ENCODE assay signal across 8 cellular contexts in genomic region chr11:125902315-125902926, GRCh38. TPM values are rescaled to one million over a fixed set of nuclear protein-coding genes. Genes with fewer than 3 reads are reported as not detected.
DNase-seq lines count a peak whose midpoint lies in the region; ATAC-seq lines count a peak whose summit lies in the region.

No MANE protein-coding gene starts in this region.

- H3K4me1 ChIP-seq in iPS-18a (ENCODE audit: control insufficient read depth, low read depth, low read length) (no peaks in the 10 kb centered on the region), subcutaneous abdominal adipose tissue (ENCODE audit: control insufficient read depth in 5 of 5, insufficient read depth in 5 of 5, low read length in 5 of 5) (peaks cover 4 to 24% (median 20%) of the 10 kb centered on the region in 5 donors)

- H3K4me3 Mint-ChIP-seq in activated CD4-positive, alpha-beta T cell treated with anti-CD3 and anti-CD28 coated beads, Interleukin-2, amount 10 ng/mL, durations not matched to agents 7 days and 5 days, result peak overlapping the region; percentile 93
- peak overlapping the region; percentile 94 for H3K4me3 Mint-ChIP-seq in activated T-helper 2 cell treated with anti-CD3 and anti-CD28 coated beads, Interferon-gamma antibody, Interleukin-2, Interleukin-4, amounts not matched to agents 10 μg/mL and 5 μg/mL and 100 μg/mL, durations not matched to agents 14 hours and 24 hours and 36 hours (ENCODE audit: low read depth)

- peaks cover 36% of the 10 kb centered on the region for H3K4me1 Mint-ChIP-seq in activated CD4-positive, alpha-beta T cell treated with anti-CD3 and anti-CD28 coated beads, Interleukin-2, amount 10 ng/mL, durations not matched to agents 7 days and 5 days
- peaks cover 34% of the 10 kb centered on the region for H3K4me1 Mint-ChIP-seq in activated T-helper 2 cell treated with anti-CD3 and anti-CD28 coated beads, Interferon-gamma antibody, Interleukin-2, Interleukin-4, amounts not matched to agents 10 μg/mL and 5 μg/mL and 100 μg/mL, durations not matched to agents 14 hours and 24 hours and 36 hours (ENCODE audit: low read depth)

- H3K36me3 Mint-ChIP-seq in activated CD4-positive, alpha-beta T cell treated with anti-CD3 and anti-CD28 coated beads, Interleukin-2, amount 10 ng/mL, durations not matched to agents 7 days and 5 days (ENCODE audit: low read depth), result peaks cover 39% of the 10 kb centered on the region
- peaks cover 40% of the 10 kb centered on the region for H3K36me3 Mint-ChIP-seq in activated T-helper 2 cell treated with anti-CD3 and anti-CD28 coated beads, Interferon-gamma antibody, Interleukin-2, Interleukin-4, amounts not matched to agents 10 μg/mL and 5 μg/mL and 100 μg/mL, durations not matched to agents 14 hours and 24 hours and 36 hours (ENCODE audit: low read depth)

- no peaks in the 10 kb centered on the region for H3K9me3 ChIP-seq in iPS-18a (ENCODE audit: control insufficient read depth, low read depth, low read length)
- no peaks in the 10 kb centered on the region for H3K9me3 ChIP-seq in subcutaneous abdominal adipose tissue (ENCODE audit: control insufficient read depth in 5 of 5, low read length in 5 of 5)

- peak overlapping the region; percentile 88 for H3K27ac Mint-ChIP-seq in activated CD4-positive, alpha-beta T cell treated with anti-CD3 and anti-CD28 coated beads, Interleukin-2, amount 10 ng/mL, durations not matched to agents 7 days and 5 days
- H3K27ac Mint-ChIP-seq in activated T-helper 2 cell treated with anti-CD3 and anti-CD28 coated beads, Interferon-gamma antibody, Interleukin-2, Interleukin-4, amounts not matched to agents 10 μg/mL and 5 μg/mL and 100 μg/mL, durations not matched to agents 14 hours and 24 hours and 36 hours, result peak overlapping the region; percentile 92

- no peak overlapping the region for H3K27ac ChIP-seq in iPS-18a (ENCODE audit: low read length)
- H3K27ac ChIP-seq in subcutaneous abdominal adipose tissue (ENCODE audit: low read depth, low read length), result peak overlapping the region; percentile 93

- H3K9me3 Mint-ChIP-seq in activated CD4-positive, alpha-beta T cell treated with anti-CD3 and anti-CD28 coated beads, Interleukin-2, amount 10 ng/mL, durations not matched to agents 7 days and 5 days, result no peaks in the 10 kb centered on the region
- H3K9me3 Mint-ChIP-seq in activated T-helper 2 cell treated with anti-CD3 and anti-CD28 coated beads, Interferon-gamma antibody, Interleukin-2, Interleukin-4, amounts not matched to agents 10 μg/mL and 5 μg/mL and 100 μg/mL, durations not matched to agents 14 hours and 24 hours and 36 hours, result no peaks in the 10 kb centered on the region

- DNase-seq in activated CD4-positive, alpha-beta T cell treated with anti-CD3 and anti-CD28 coated beads, Interleukin-2, amount 10 ng/mL, durations not matched to agents 7 days and 5 days, result no peak
- no peak for DNase-seq in activated CD4-positive, alpha-beta T cell treated with anti-CD3 and anti-CD28 coated beads for 4 hours
- DNase-seq in activated T-helper 2 cell treated with anti-CD3 and anti-CD28 coated beads, Interferon-gamma antibody, Interleukin-2, Interleukin-4, amounts not matched to agents 10 μg/mL and 5 μg/mL and 100 μg/mL, durations not matched to agents 14 hours and 24 hours and 36 hours (ENCODE audit: low spot score), result no peak
- DNase-seq in cerebellum (ENCODE audit: low spot score), result no peak
- DNase-seq in Kasumi-1 (lab: John Stamatoyannopoulos, UW), result no peak

- POLR2A ChIA-PET in activated CD4-positive, alpha-beta T cell treated with anti-CD3 and anti-CD28 coated beads, Interleukin-2, amount 10 ng/mL, durations not matched to agents 7 days and 5 days (lab: Charles Lee), result interaction anchor here (0.6 to 1.3 kb wide), 3 partner anchors 13 to 417 kb away, joined by 3 to 7 read pairs (median 4); no protein-coding TSS in a partner anchor

- peaks cover 17% of the 10 kb centered on the region for H3K27me3 ChIP-seq in iPS-18a (ENCODE audit: control insufficient read depth, insufficient read depth, low read length)
- peaks cover 9 to 19% (median 13%) of the 10 kb centered on the region in 5 donors for H3K27me3 ChIP-seq in subcutaneous abdominal adipose tissue (ENCODE audit: control insufficient read depth in 5 of 5, insufficient read depth in 4 of 5, low read length in 5 of 5)

- peaks cover 23% of the 10 kb centered on the region for H3K27me3 Mint-ChIP-seq in activated CD4-positive, alpha-beta T cell treated with anti-CD3 and anti-CD28 coated beads, Interleukin-2, amount 10 ng/mL, durations not matched to agents 7 days and 5 days
- peaks cover 25% of the 10 kb centered on the region for H3K27me3 Mint-ChIP-seq in activated T-helper 2 cell treated with anti-CD3 and anti-CD28 coated beads, Interferon-gamma antibody, Interleukin-2, Interleukin-4, amounts not matched to agents 10 μg/mL and 5 μg/mL and 100 μg/mL, durations not matched to agents 14 hours and 24 hours and 36 hours (ENCODE audit: low read depth)

- no peak for ATAC-seq in HG02678 (IDR thresholded peaks at IDR 0.05; ENCODE audit: unreplicated experiment)

- H3K9ac ChIP-seq in iPS-18a (ENCODE audit: low read length), result peak overlapping the region; percentile 62
- peak overlapping the region; percentile 69 to 97 (median 92) for H3K9ac ChIP-seq in subcutaneous abdominal adipose tissue (ENCODE audit: low read length in 5 of 5)

- H3K4me3 ChIP-seq in iPS-18a (ENCODE audit: low read length) (peak overlapping the region; percentile 85), subcutaneous abdominal adipose tissue (ENCODE audit: low read depth in 1 of 5, low read length in 5 of 5) (peak overlapping the region; percentile 62 to 95 (median 82))

- intact Hi-C loops in activated T-helper 2 cell treated with anti-CD3 and anti-CD28 coated beads, Interferon-gamma antibody, Interleukin-2, Interleukin-4, amounts not matched to agents 10 μg/mL and 5 μg/mL and 100 μg/mL, durations not matched to agents 14 hours and 24 hours and 36 hours (cut with micrococcal nuclease), result loop anchor here (5.0 kb wide), 1 partner anchor 365 kb away; the partner anchor contains the start of genes FOXRED1 and SRPRA

- H3K36me3 ChIP-seq in iPS-18a (ENCODE audit: control insufficient read depth, low read depth, low read length) (peaks cover 18% of the 10 kb centered on the region), subcutaneous abdominal adipose tissue (ENCODE audit: control insufficient read depth in 5 of 5, insufficient read depth in 5 of 5, low read length in 5 of 5) (peaks cover 12 to 16% (median 13%) of the 10 kb centered on the region in 5 donors)

- CTCF ChIA-PET in activated CD4-positive, alpha-beta T cell treated with anti-CD3 and anti-CD28 coated beads, Interleukin-2, amount 10 ng/mL, durations not matched to agents 7 days and 5 days (lab: Charles Lee), result interaction anchor here (0.9 to 1.8 kb wide), 3 partner anchors 13 to 21 kb away, joined by 3 to 9 read pairs (median 4); partner anchors contain the start of gene HYLS1

RNA-seq across cellular contexts. Expression of gene PUS3, which starts 0.6 kb away (rescaled TPM):
- 10 to 100 TPM in 1 of 2 experiments, 1 to 10 TPM in 1; 8.9 to 12.1 TPM for total RNA-seq in activated CD4-positive, alpha-beta T cell treated with anti-CD3 and anti-CD28 coated beads, Interleukin-2, amount 10 ng/mL, durations not matched to agents 7 days and 5 days
- 16.0 and 17.0 TPM in 2 replicates for total RNA-seq in activated T-helper 2 cell treated with anti-CD3 and anti-CD28 coated beads, Interferon-gamma antibody, Interleukin-2, Interleukin-4, amounts not matched to agents 10 μg/mL and 5 μg/mL and 100 μg/mL, durations not matched to agents 14 hours and 24 hours and 36 hours
- 10.6 TPM for total RNA-seq in cerebellum

RNA-seq across cellular contexts. Expression of gene DDX25, which starts 1.9 kb away (rescaled TPM):
- under 1 TPM in 1 of 2 experiments, not detected in 1; 0.12 TPM for total RNA-seq in activated CD4-positive, alpha-beta T cell treated with anti-CD3 and anti-CD28 coated beads, Interleukin-2, amount 10 ng/mL, durations not matched to agents 7 days and 5 days
- not detected in 2 replicates for total RNA-seq in activated T-helper 2 cell treated with anti-CD3 and anti-CD28 coated beads, Interferon-gamma antibody, Interleukin-2, Interleukin-4, amounts not matched to agents 10 μg/mL and 5 μg/mL and 100 μg/mL, durations not matched to agents 14 hours and 24 hours and 36 hours
- 13.4 TPM for total RNA-seq in cerebellum

RNA-seq across cellular contexts. Expression of gene HYLS1, which starts 15.0 kb away (rescaled TPM):
- total RNA-seq in activated CD4-positive, alpha-beta T cell treated with anti-CD3 and anti-CD28 coated beads, Interleukin-2, amount 10 ng/mL, durations not matched to agents 7 days and 5 days, result 10 to 100 TPM; 17.4 to 21.2 TPM
- total RNA-seq in activated T-helper 2 cell treated with anti-CD3 and anti-CD28 coated beads, Interferon-gamma antibody, Interleukin-2, Interleukin-4, amounts not matched to agents 10 μg/mL and 5 μg/mL and 100 μg/mL, durations not matched to agents 14 hours and 24 hours and 36 hours, result 12.0 and 12.5 TPM in 2 replicates
- 7.8 TPM for total RNA-seq in cerebellum

RNA-seq across cellular contexts. Expression of gene VSIG10L2, which starts 43.4 kb away (rescaled TPM):
- not detected for total RNA-seq in activated CD4-positive, alpha-beta T cell treated with anti-CD3 and anti-CD28 coated beads, Interleukin-2, amount 10 ng/mL, durations not matched to agents 7 days and 5 days
- not detected in 2 replicates for total RNA-seq in activated T-helper 2 cell treated with anti-CD3 and anti-CD28 coated beads, Interferon-gamma antibody, Interleukin-2, Interleukin-4, amounts not matched to agents 10 μg/mL and 5 μg/mL and 100 μg/mL, durations not matched to agents 14 hours and 24 hours and 36 hours
- total RNA-seq in cerebellum, result not detected

Comparison
In these comparisons a context has a peak if more than half of its experiments do, and no peak if none do; other contexts are left out.
1. RNA of gene DDX25, which starts 1.9 kb away (total RNA-seq): 13.4 TPM in cerebellum (single experiment); 0.12 TPM in activated CD4-positive, alpha-beta T cell treated with anti-CD3 and anti-CD28 coated beads, Interleukin-2, amount 10 ng/mL, durations not matched to agents 7 days and 5 days and not detected in activated T-helper 2 cell treated with anti-CD3 and anti-CD28 coated beads, Interferon-gamma antibody, Interleukin-2, Interleukin-4, amounts not matched to agents 10 μg/mL and 5 μg/mL and 100 μg/mL, durations not matched to agents 14 hours and 24 hours and 36 hours; every median in the first group is over 10 times any median in the second.